ENCODE assay signal across 11 cellular contexts in genomic region chrX:110081740-110082139, GRCh38.
DNase-seq lines count a peak whose midpoint lies in the region; ATAC-seq and TF ChIP-seq lines count a peak whose summit lies in the region.
"Had no signal": no experiment of that assay in that cellular context is flagged by ENCODE, and none has a peak within 500 bp of the region (broad histone marks: within the 10 kb centered on the region; RNA-seq: fewer than 3 reads in every experiment).

No MANE protein-coding gene starts in this region.

- H3K27ac ChIP-seq in thoracic aorta = peak overlapping the region; percentile 53

- H3K36me3 ChIP-seq in thoracic aorta = no peaks in the 10 kb centered on the region

- POLR2A ChIA-PET in activated CD4-positive, alpha-beta memory T cell treated with anti-CD3 and anti-CD28 coated beads, Interleukin-2, amount 10 ng/mL, durations not matched to agents 7 days and 5 days (lab: Charles Lee) = no interaction called here

- peaks cover 8 to 31% of the 10 kb centered on the region in 2 donors for H3K4me1 ChIP-seq in thoracic aorta (ENCODE audit: control insufficient read depth in 1 of 2, low read depth in 2 of 2)

- H3K4me3 Mint-ChIP-seq in activated CD4-positive, alpha-beta memory T cell treated with anti-CD3 and anti-CD28 coated beads, Interleukin-2, amount 10 ng/mL, durations not matched to agents 7 days and 5 days = no peak overlapping the region
- H3K4me3 Mint-ChIP-seq: activated T-helper 17 cell treated with anti-CD3 and anti-CD28 coated beads, Interleukin-2, amount 50 U/mL, for 72 hours; dendritic cell treated with granulocyte-macrophage colony-stimulating factor and Interleukin-4, amounts not matched to agents 40 ng/mL and 50 ng/mL, for 4 days; natural killer cell treated with Interleukin-12 subunit alpha and Interleukin-12 subunit beta and Interleukin-15 and Interleukin-18, amount 100 ng/mL, for 72 hours; WTC11 had no signal

- ATAC-seq in thoracic aorta (ENCODE audit: insufficient number of reproducible peaks, low FRiP score, low read depth) = no peak
- ATAC-seq: activated T-helper 17 cell treated with anti-CD3 and anti-CD28 coated beads, Interleukin-2, amount 50 U/mL, for 72 hours; WTC11 had no signal

- no peaks in the 10 kb centered on the region for H3K9me3 ChIP-seq in thoracic aorta

- no peak overlapping the region for H3K27ac Mint-ChIP-seq in activated CD4-positive, alpha-beta memory T cell treated with anti-CD3 and anti-CD28 coated beads, Interleukin-2, amount 10 ng/mL, durations not matched to agents 7 days and 5 days
- H3K27ac Mint-ChIP-seq: activated T-helper 17 cell treated with anti-CD3 and anti-CD28 coated beads, Interleukin-2, amount 50 U/mL, for 72 hours; dendritic cell treated with granulocyte-macrophage colony-stimulating factor and Interleukin-4, amounts not matched to agents 40 ng/mL and 50 ng/mL, for 4 days; natural killer cell treated with Interleukin-12 subunit alpha and Interleukin-12 subunit beta and Interleukin-15 and Interleukin-18, amount 100 ng/mL, for 72 hours; WTC11 had no signal

- no peaks in the 10 kb centered on the region for H3K27me3 ChIP-seq in thoracic aorta (replicated peaks; ENCODE audit: insufficient read depth)

- H3K4me3 ChIP-seq in thoracic aorta = no peak overlapping the region

- no peak for TF ChIP-seq CTCF in thoracic aorta (IDR thresholded peaks at IDR 0.05)

- peaks cover 8% of the 10 kb centered on the region for H3K4me1 Mint-ChIP-seq in activated CD4-positive, alpha-beta memory T cell treated with anti-CD3 and anti-CD28 coated beads, Interleukin-2, amount 10 ng/mL, durations not matched to agents 7 days and 5 days
- H3K4me1 Mint-ChIP-seq: activated T-helper 17 cell treated with anti-CD3 and anti-CD28 coated beads, Interleukin-2, amount 50 U/mL, for 72 hours; WTC11 had no signal

- CTCF ChIA-PET in activated CD4-positive, alpha-beta memory T cell treated with anti-CD3 and anti-CD28 coated beads, Interleukin-2, amount 10 ng/mL, durations not matched to agents 7 days and 5 days (lab: Charles Lee) = no interaction called here

- H3K27me3 Mint-ChIP-seq in activated CD4-positive, alpha-beta memory T cell treated with anti-CD3 and anti-CD28 coated beads, Interleukin-2, amount 10 ng/mL, durations not matched to agents 7 days and 5 days = no peaks in the 10 kb centered on the region
- H3K27me3 Mint-ChIP-seq: activated T-helper 17 cell treated with anti-CD3 and anti-CD28 coated beads, Interleukin-2, amount 50 U/mL, for 72 hours; dendritic cell treated with granulocyte-macrophage colony-stimulating factor and Interleukin-4, amounts not matched to agents 40 ng/mL and 50 ng/mL, for 4 days; natural killer cell treated with Interleukin-12 subunit alpha and Interleukin-12 subunit beta and Interleukin-15 and Interleukin-18, amount 100 ng/mL, for 72 hours had no signal

- peak; percentile 34 for DNase-seq in NCI-H1694 (lab: John Stamatoyannopoulos, UW)
- DNase-seq in cerebellar cortex (ENCODE audit: low spot score) = peak; percentile 23
- DNase-seq in iris pigment epithelial cell (ENCODE audit: low read depth) = peak; percentile 52
- no peak for DNase-seq in thoracic aorta (ENCODE audit: low spot score)
- no peak for DNase-seq in activated CD4-positive, alpha-beta memory T cell treated with anti-CD3 and anti-CD28 coated beads, Interleukin-2, amount 10 ng/mL, durations not matched to agents 7 days and 5 days
- DNase-seq in NCI-H748 treated with DMSO at 0.1 percent for 48 hours (lab: John Stamatoyannopoulos, UW) = no peak
- DNase-seq in activated T-cell treated with anti-CD3 and anti-CD28 coated beads, Interleukin-2, amount 50 U/mL, for 1 hour = no peak

- H3K36me3 Mint-ChIP-seq in activated CD4-positive, alpha-beta memory T cell treated with anti-CD3 and anti-CD28 coated beads, Interleukin-2, amount 10 ng/mL, durations not matched to agents 7 days and 5 days (ENCODE audit: low read depth) = peaks cover 2% of the 10 kb centered on the region
- H3K36me3 Mint-ChIP-seq: WTC11 had no signal

- H3K9me3 Mint-ChIP-seq in activated CD4-positive, alpha-beta memory T cell treated with anti-CD3 and anti-CD28 coated beads, Interleukin-2, amount 10 ng/mL, durations not matched to agents 7 days and 5 days = peaks cover under 1% of the 10 kb centered on the region
- H3K9me3 Mint-ChIP-seq: activated T-helper 17 cell treated with anti-CD3 and anti-CD28 coated beads, Interleukin-2, amount 50 U/mL, for 72 hours; natural killer cell treated with Interleukin-12 subunit alpha and Interleukin-12 subunit beta and Interleukin-15 and Interleukin-18, amount 100 ng/mL, for 72 hours; WTC11 had no signal

Comparison
In these comparisons a context has a peak if more than half of its experiments do, and no peak if none do; other contexts are left out.
1. DNase-seq: peak in NCI-H1694 (single experiment), cerebellar cortex (single experiment) and iris pigment epithelial cell (single experiment); none in thoracic aorta (single experiment), activated CD4-positive, alpha-beta memory T cell treated with anti-CD3 and anti-CD28 coated beads, Interleukin-2, amount 10 ng/mL, durations not matched to agents 7 days and 5 days (single experiment), NCI-H748 treated with DMSO at 0.1 percent for 48 hours (single experiment) and activated T-cell treated with anti-CD3 and anti-CD28 coated beads, Interleukin-2, amount 50 U/mL, for 1 hour (single experiment).